ENCODE assay signal across 8 cellular contexts in genomic region chr1:961132-961652, GRCh38. TPM values are rescaled to one million over a fixed set of nuclear protein-coding genes. Genes with fewer than 3 reads are reported as not detected.
DNase-seq lines count a peak whose midpoint lies in the region; ATAC-seq and TF ChIP-seq lines count a peak whose summit lies in the region.

No MANE protein-coding gene starts in this region.

- no peak overlapping the region for H3K27ac Mint-ChIP-seq in CD8-positive, alpha-beta T cell
- no peak overlapping the region for H3K27ac Mint-ChIP-seq in effector memory CD8-positive, alpha-beta T cell

- ATAC-seq in CD8-positive, alpha-beta T cell, result no peak
- no peak for ATAC-seq in effector memory CD8-positive, alpha-beta T cell (replicated peaks)
- ATAC-seq in GM18909 (IDR thresholded peaks at IDR 0.05; ENCODE audit: poor library complexity, unreplicated experiment), result no peak

- CTCF ChIA-PET in CD8-positive, alpha-beta T cell (lab: Charles Lee), result no interaction called here

- no peak for TF ChIP-seq CTCF in CD8-positive, alpha-beta T cell (IDR thresholded peaks at IDR 0.05)
- no peak for TF ChIP-seq CTCF in osteoblast (IDR thresholded peaks at IDR 0.05; ENCODE audit: extremely low read depth, low read depth, low read length)

- peaks cover 28% of the 10 kb centered on the region for H3K79me2 ChIP-seq in osteoblast (ENCODE audit: insufficient read depth, low read length)

- DNase-seq in CD8-positive, alpha-beta T cell, result no peak
- DNase-seq in MG63, result no peak
- DNase-seq in effector memory CD8-positive, alpha-beta T cell, result no peak
- DNase-seq in osteoblast (ENCODE audit: insufficient read length, low spot score, missing footprints), result peak; percentile 97
- DNase-seq in NCI-H187 (lab: John Stamatoyannopoulos, UW), result no peak
- no peak for DNase-seq in NCI-H1930 (lab: John Stamatoyannopoulos, UW)
- no peak for DNase-seq in NCI-H510A (lab: John Stamatoyannopoulos, UW)

- H3K9me3 ChIP-seq in CD8-positive, alpha-beta T cell (ENCODE audit: low read length), result no peaks in the 10 kb centered on the region
- H3K9me3 ChIP-seq in MG63, result no peaks in the 10 kb centered on the region
- no peaks in the 10 kb centered on the region for H3K9me3 ChIP-seq in osteoblast (ENCODE audit: low read depth, low read length)

- H3K4me1 ChIP-seq in CD8-positive, alpha-beta T cell (ENCODE audit: insufficient read depth, low read length), result peaks cover 33% of the 10 kb centered on the region
- peaks cover 19% of the 10 kb centered on the region for H3K4me1 ChIP-seq in osteoblast (ENCODE audit: insufficient read depth, low read length)

- no peak overlapping the region for H3K27ac ChIP-seq in CD8-positive, alpha-beta T cell (ENCODE audit: low read depth, low read length)
- no peak overlapping the region for H3K27ac ChIP-seq in osteoblast (ENCODE audit: low read depth, low read length)

- H3K36me3 ChIP-seq in CD8-positive, alpha-beta T cell (ENCODE audit: insufficient read depth, low read length), result peaks cover 6% of the 10 kb centered on the region
- peaks cover 17% of the 10 kb centered on the region for H3K36me3 ChIP-seq in MG63
- H3K36me3 ChIP-seq in osteoblast (ENCODE audit: insufficient read depth, low read length), result peaks cover 20% of the 10 kb centered on the region

- no peaks in the 10 kb centered on the region for H3K27me3 Mint-ChIP-seq in CD8-positive, alpha-beta T cell (ENCODE audit: low read depth)
- no peaks in the 10 kb centered on the region for H3K27me3 Mint-ChIP-seq in effector memory CD8-positive, alpha-beta T cell

- peak overlapping the region; percentile 69 for H3K4me2 ChIP-seq in osteoblast (ENCODE audit: insufficient read depth, low read length)

- POLR2A ChIA-PET in CD8-positive, alpha-beta T cell (lab: Charles Lee), result no interaction called here

- peaks cover 8% of the 10 kb centered on the region for H3K4me1 Mint-ChIP-seq in CD8-positive, alpha-beta T cell (ENCODE audit: low read depth)
- H3K4me1 Mint-ChIP-seq in effector memory CD8-positive, alpha-beta T cell (ENCODE audit: low read depth in 2 of 2), result peaks cover 16 to 18% of the 10 kb centered on the region in 2 donors

- no peaks in the 10 kb centered on the region for H3K9me3 Mint-ChIP-seq in CD8-positive, alpha-beta T cell
- no peaks in the 10 kb centered on the region for H3K9me3 Mint-ChIP-seq in effector memory CD8-positive, alpha-beta T cell

- H2AFZ ChIP-seq in osteoblast (ENCODE audit: low read length), result no peak overlapping the region

- peak overlapping the region; percentile 41 for H3K4me3 ChIP-seq in CD8-positive, alpha-beta T cell (ENCODE audit: low read depth, low read length)
- H3K4me3 ChIP-seq in MG63 (peak overlapping the region; percentile 88), osteoblast (ENCODE audit: insufficient read depth, low read length) (peak overlapping the region; percentile 91)

- peak overlapping the region; percentile 76 for H3K4me3 Mint-ChIP-seq in CD8-positive, alpha-beta T cell
- peak overlapping the region; percentile 65 to 70 for H3K4me3 Mint-ChIP-seq in effector memory CD8-positive, alpha-beta T cell

- no peaks in the 10 kb centered on the region for H3K27me3 ChIP-seq in CD8-positive, alpha-beta T cell (ENCODE audit: insufficient read depth, low read length)
- H3K27me3 ChIP-seq in MG63 (no peaks in the 10 kb centered on the region), osteoblast (ENCODE audit: insufficient read depth, low read length) (no peaks in the 10 kb centered on the region)

- intact Hi-C loops in CD8-positive, alpha-beta T cell (cut with DNase I, micrococcal nuclease), result loop anchor here in 1 of 2 experiments (5.0 kb wide), 1 partner anchor 156 kb away; the partner anchor contains the start of gene C1orf159

- H3K36me3 Mint-ChIP-seq in CD8-positive, alpha-beta T cell, result peaks cover 20% of the 10 kb centered on the region
- peaks cover 16% of the 10 kb centered on the region for H3K36me3 Mint-ChIP-seq in effector memory CD8-positive, alpha-beta T cell (ENCODE audit: insufficient read depth)

- H4K20me1 ChIP-seq in osteoblast (ENCODE audit: insufficient read depth, low read length), result peaks cover 22% of the 10 kb centered on the region

RNA-seq across cellular contexts. Expression of gene KLHL17, which starts 0.8 kb away (rescaled TPM):
- 10 to 100 TPM; 15.2 to 16.1 TPM for total RNA-seq in CD8-positive, alpha-beta T cell
- total RNA-seq in MG63 (2014; rRNA removed; shearing (Covaris generic); ENCODE audit: low replicate concordance), result 6.7 and 14.7 TPM in 2 replicates
- total RNA-seq in osteoblast, result 5.4 and 6.2 TPM in 2 replicates

RNA-seq across cellular contexts. Expression of gene NOC2L, which starts 2.1 kb away (rescaled TPM):
- 10 to 100 TPM; 54.0 to 54.7 TPM for total RNA-seq in CD8-positive, alpha-beta T cell
- 176 and 277 TPM in 2 replicates for total RNA-seq in MG63 (2014; rRNA removed; shearing (Covaris generic); ENCODE audit: low replicate concordance)
- 47.7 and 47.8 TPM in 2 replicates for total RNA-seq in osteoblast

RNA-seq across cellular contexts. Expression of gene PLEKHN1, which starts 5.1 kb away (rescaled TPM):
- under 1 TPM; 0.56 to 0.60 TPM for total RNA-seq in CD8-positive, alpha-beta T cell
- total RNA-seq in MG63 (2014; rRNA removed; shearing (Covaris generic); ENCODE audit: low replicate concordance), result 0.56 TPM in 1 of 2 replicates, not detected in the other
- total RNA-seq in osteoblast, result 0.36 and 0.88 TPM in 2 replicates

RNA-seq across cellular contexts. Expression of gene PERM1, which starts 20.7 kb away (rescaled TPM):
- total RNA-seq in CD8-positive, alpha-beta T cell, result under 1 TPM in 1 of 2 experiments, not detected in 1; 0.08 TPM
- 0.13 TPM in 1 of 2 replicates, not detected in the other for total RNA-seq in MG63 (2014; rRNA removed; shearing (Covaris generic); ENCODE audit: low replicate concordance)
- total RNA-seq in osteoblast, result not detected in 2 replicates

RNA-seq across cellular contexts. Expression of gene SAMD11, which starts 37.5 kb away (rescaled TPM):
- total RNA-seq in CD8-positive, alpha-beta T cell, result not detected
- total RNA-seq in MG63 (2014; rRNA removed; shearing (Covaris generic); ENCODE audit: low replicate concordance), result 32.7 and 43.5 TPM in 2 replicates
- 7.7 and 8.3 TPM in 2 replicates for total RNA-seq in osteoblast

Comparison
In these comparisons a context has a peak if more than half of its experiments do, and no peak if none do; other contexts are left out.
1. H3K4me3 ChIP-seq: peak in every context shown above with its lines; median percentile 91 in osteoblast; 88 in MG63; 41 in CD8-positive, alpha-beta T cell.